Comparison of ENCODE assay signal across 1 cellular context in genomic region chr17:63773272-63774140, GRCh38.
TF ChIP-seq lines count a peak whose summit lies in the region.

CCDC47 (minus strand) TSS chr17:63773597; CDS start chr17:63766175, 7,422 bp downstream.

TF ChIP-seq in K562, 482 proteins besides CTCF, POLR2A, EP300 and RAD21 (continued from another document and continues in another):
- TF ChIP-seq ZBTB26 (CRISPR knock-in tag; IDR thresholded peaks at IDR 0.05): no peak
- peak; percentile 98 for TF ChIP-seq MXI1 (IDR thresholded peaks at IDR 0.05; ENCODE audit: low read depth, low read length)
- TF ChIP-seq HMG20A (CRISPR knock-in tag; conservative IDR thresholded peaks at IDR 0.05): no peak
- no peak for TF ChIP-seq PCBP2 (IDR thresholded peaks at IDR 0.05; ENCODE audit: low read depth, low read length, poor library complexity, severe bottlenecking)
- TF ChIP-seq ZNF764 (CRISPR knock-in tag; IDR thresholded peaks at IDR 0.05; ENCODE audit: low read depth): no peak
- no peak for TF ChIP-seq SREBF2 (CRISPR knock-in tag; IDR thresholded peaks at IDR 0.05)
- no peak for TF ChIP-seq ZNF184 (CRISPR knock-in tag; IDR thresholded peaks at IDR 0.05)
- peak; percentile 100 for TF ChIP-seq ZNF24 (IDR thresholded peaks at IDR 0.05)
- TF ChIP-seq ARID4B (CRISPR knock-in tag; IDR thresholded peaks at IDR 0.05): peak; percentile 81; the same call in 1 of the 2 replicates
- TF ChIP-seq ELF4 (CRISPR knock-in tag; IDR thresholded peaks at IDR 0.05): peak; percentile 53; the same call in 1 of the 2 replicates
- TF ChIP-seq MTA1 (IDR thresholded peaks at IDR 0.05; ENCODE audit: borderline replicate concordance): no peak; the same call in none of the 2 replicates
- peak; percentile 21 for TF ChIP-seq ZBTB2 (IDR thresholded peaks at IDR 0.05)
- TF ChIP-seq NFE2 (IDR thresholded peaks at IDR 0.05; ENCODE audit: low read depth): peak; percentile 7; the same call in 1 of the 2 replicates
- peak; percentile 8 for TF ChIP-seq MEIS2 (IDR thresholded peaks at IDR 0.05; ENCODE audit: partially characterized antibody)
- TF ChIP-seq SUPT5H (IDR thresholded peaks at IDR 0.05): peak; percentile 89
- peak; percentile 95 for TF ChIP-seq THAP12 (CRISPR knock-in tag; IDR thresholded peaks at IDR 0.05)
- no peak for TF ChIP-seq CLOCK (CRISPR knock-in tag; IDR thresholded peaks at IDR 0.05; ENCODE audit: borderline replicate concordance)
- TF ChIP-seq ZNF41 (CRISPR knock-in tag; conservative IDR thresholded peaks at IDR 0.05): 0 out of 2 replicates have a peak, but pooled peaks have one; percentile 34
- TF ChIP-seq ZBTB1 (CRISPR knock-in tag; IDR thresholded peaks at IDR 0.05; ENCODE audit: borderline replicate concordance, low read depth): peak; percentile 28; the same call in 1 of the 2 replicates
- peak; percentile 94 for TF ChIP-seq ELF1 (tag; IDR thresholded peaks at IDR 0.05)
- no peak for TF ChIP-seq POU5F1 (IDR thresholded peaks at IDR 0.05; ENCODE audit: borderline replicate concordance, low read depth, low read length, partially characterized antibody)
- TF ChIP-seq SFPQ (IDR thresholded peaks at IDR 0.05; ENCODE audit: low read depth, low read length): peak; percentile 66; the same call in 1 of the 2 replicates
- TF ChIP-seq ZFPM2 (CRISPR knock-in tag; IDR thresholded peaks at IDR 0.05): no peak
- no peak for TF ChIP-seq ESRRB (CRISPR knock-in tag; IDR thresholded peaks at IDR 0.05; ENCODE audit: borderline replicate concordance)
- TF ChIP-seq U2AF2 (optimal IDR thresholded peaks at IDR 0.05; ENCODE audit: low read depth, low read length): no peak
- peak; percentile 44; the same call in 1 of the 2 replicates for TF ChIP-seq ZNF511 (CRISPR knock-in tag; IDR thresholded peaks at IDR 0.05)
- TF ChIP-seq JUN (IDR thresholded peaks at IDR 0.05; ENCODE audit: borderline replicate concordance, low read depth, low read length): peak; percentile 88
- peak; percentile 93 for TF ChIP-seq JUN (CRISPR knock-in tag; IDR thresholded peaks at IDR 0.05; ENCODE audit: borderline replicate concordance)
- TF ChIP-seq ZNF398 (CRISPR knock-in tag; IDR thresholded peaks at IDR 0.05): no peak
- TF ChIP-seq ZEB2 (IDR thresholded peaks at IDR 0.05): no peak; the same call in 1 of the 2 replicates
- no peak for TF ChIP-seq ZNF449 (CRISPR knock-in tag; IDR thresholded peaks at IDR 0.05)
- peak; percentile 99 for TF ChIP-seq GABPB1 (CRISPR knock-in tag; IDR thresholded peaks at IDR 0.05)
- TF ChIP-seq CHD1 (IDR thresholded peaks at IDR 0.05; ENCODE audit: low read length): no peak
- TF ChIP-seq NFIX (CRISPR knock-in tag; IDR thresholded peaks at IDR 0.05; ENCODE audit: low read depth): no peak
- no peak for TF ChIP-seq HMG20B (CRISPR knock-in tag; IDR thresholded peaks at IDR 0.05)
- peak; percentile 80 for TF ChIP-seq ZBTB12 (CRISPR knock-in tag; IDR thresholded peaks at IDR 0.05)
- TF ChIP-seq ZNF232 (CRISPR knock-in tag; IDR thresholded peaks at IDR 0.05): no peak; the same call in 1 of the 2 replicates
- TF ChIP-seq CGGBP1 (CRISPR knock-in tag; IDR thresholded peaks at IDR 0.05): peak; percentile 51; the same call in 1 of the 2 replicates
- TF ChIP-seq YY1 (IDR thresholded peaks at IDR 0.05; ENCODE audit: borderline replicate concordance in 1 of 3, control insufficient read depth in 1 of 3, extremely low read depth in 1 of 3, insufficient read depth in 3 of 3, insufficient read length in 1 of 3, insufficient replicate concordance in 2 of 3, low read depth in 1 of 3, low read length in 2 of 3): peak; percentile 75 to 93 (median 89)
- 0 out of 2 replicates have a peak, but pooled peaks have one; percentile 2 for TF ChIP-seq ZNF143 (CRISPR knock-in tag; IDR thresholded peaks at IDR 0.05)
- peak; percentile 67; the same call in 1 of the 2 replicates for TF ChIP-seq GTF2E2 (tag; IDR thresholded peaks at IDR 0.05)
